11 cellular contexts compared by ENCODE assay signal in genomic region chr2:24477229-24477628, GRCh38.
"Had no signal": no experiment of that assay in that cellular context is flagged by ENCODE, and none has a peak within 500 bp of the region (broad histone marks: within the 10 kb centered on the region; RNA-seq: fewer than 3 reads in every experiment).

No MANE protein-coding gene starts in this region.

- H2AFZ ChIP-seq: neural progenitor cell had no signal

- H3K27me3 ChIP-seq: adrenal gland, heart left ventricle, neural progenitor cell, ovary had no signal

- H3K4me3 Mint-ChIP-seq: neural progenitor cell; stimulated activated naive CD8-positive, alpha-beta T cell treated with anti-CD3 and anti-CD28 coated beads, Interleukin-15, amount 100 ng/mL, for 72 hours had no signal

- H3K36me3 Mint-ChIP-seq: neural progenitor cell had no signal

- H3K27ac Mint-ChIP-seq: neural progenitor cell; stimulated activated naive CD8-positive, alpha-beta T cell treated with anti-CD3 and anti-CD28 coated beads, Interleukin-15, amount 100 ng/mL, for 72 hours had no signal

- DNase-seq: activated naive CD4-positive, alpha-beta T cell treated with anti-CD3 and anti-CD28 coated beads, Interleukin-2, amount 50 U/mL, for 16 hours; adrenal gland; heart left ventricle; islet precursor cell; left ventricle myocardium inferior; ovary; stimulated activated CD4-positive, alpha-beta T cell treated with anti-CD3 and anti-CD28 coated beads, Interleukin-4, amount 100 ng/mL, for 24 hours; stimulated activated naive CD8-positive, alpha-beta T cell treated with anti-CD3 and anti-CD28 coated beads, Interleukin-15, amount 100 ng/mL, for 72 hours had no signal

- H3K27ac ChIP-seq: adrenal gland, heart left ventricle, left ventricle myocardium inferior, neural progenitor cell, ovary, thoracic aorta had no signal

- H3K27me3 Mint-ChIP-seq: stimulated activated naive CD8-positive, alpha-beta T cell treated with anti-CD3 and anti-CD28 coated beads, Interleukin-15, amount 100 ng/mL, for 72 hours had no signal

- H3K4me3 ChIP-seq: adrenal gland, heart left ventricle, left ventricle myocardium inferior, neural progenitor cell, ovary, thoracic aorta had no signal

- H3K36me3 ChIP-seq: adrenal gland, heart left ventricle, left ventricle myocardium inferior, neural progenitor cell, ovary, thoracic aorta had no signal

- H3K4me2 ChIP-seq: neural progenitor cell had no signal

- H3K9me3 ChIP-seq: adrenal gland, left ventricle myocardium inferior, ovary, thoracic aorta had no signal

- ATAC-seq: activated CD4-positive, CD25-positive, alpha-beta regulatory T cell treated with anti-CD3 and anti-CD28 coated beads, Interleukin-2, amount 50 U/mL, for 24 hours; heart left ventricle; stimulated activated naive CD8-positive, alpha-beta T cell treated with anti-CD3 and anti-CD28 coated beads, Interleukin-15, amount 100 ng/mL, for 72 hours had no signal

- H3K9me3 Mint-ChIP-seq: stimulated activated naive CD8-positive, alpha-beta T cell treated with anti-CD3 and anti-CD28 coated beads, Interleukin-15, amount 100 ng/mL, for 72 hours had no signal

- H3K4me1 Mint-ChIP-seq: neural progenitor cell; stimulated activated naive CD8-positive, alpha-beta T cell treated with anti-CD3 and anti-CD28 coated beads, Interleukin-15, amount 100 ng/mL, for 72 hours had no signal

- H3K9ac ChIP-seq: neural progenitor cell had no signal

- H3K4me1 ChIP-seq: adrenal gland, left ventricle myocardium inferior, neural progenitor cell had no signal
